10 cellular contexts compared by ENCODE assay signal in the genomic region with DNA sequence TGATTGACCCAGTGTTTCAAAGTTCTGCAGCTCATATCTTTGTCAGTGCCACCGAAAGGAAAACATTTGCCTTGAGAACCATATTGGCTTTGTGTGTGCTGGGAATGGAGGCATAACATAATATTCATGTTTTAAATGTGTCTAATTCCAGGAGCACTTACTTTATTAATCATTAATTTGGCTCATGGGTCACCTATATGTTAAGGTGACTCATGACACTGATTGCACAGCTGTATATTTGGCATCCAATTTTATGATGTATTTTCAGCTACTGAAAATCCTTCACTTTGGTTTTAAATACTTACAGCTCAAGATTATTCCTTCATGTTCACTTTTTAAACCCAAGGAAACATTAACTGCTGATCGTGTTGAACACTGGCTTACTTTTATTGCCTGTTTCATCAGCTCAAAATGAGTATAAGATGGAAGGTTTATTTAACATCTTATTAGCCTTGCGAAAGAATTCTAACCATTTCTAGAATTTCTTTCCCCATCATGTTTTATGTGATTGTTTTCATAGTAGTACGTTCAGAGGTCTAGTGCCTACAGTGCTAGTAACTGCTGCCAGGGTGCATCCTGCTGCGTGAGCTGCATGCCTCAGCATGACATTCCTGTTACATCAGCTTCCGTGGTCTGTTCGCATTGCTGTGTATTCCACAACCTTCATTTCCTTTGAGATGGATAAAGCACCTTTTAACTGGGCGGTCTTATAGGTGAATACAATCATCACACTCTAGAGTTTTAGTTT.
DNase-seq lines count a peak whose midpoint lies in the region; ATAC-seq, FAIRE-seq and TF ChIP-seq lines count a peak whose summit lies in the region.
"Had no signal": no experiment of that assay in that cellular context is flagged by ENCODE, and none has a peak within 500 bp of the region (broad histone marks: within the 10 kb centered on the region; RNA-seq: fewer than 3 reads in every experiment).

No MANE protein-coding gene starts in this region.

- peak; percentile 88 for DNase-seq in HCEC 1CT
- peak; percentile 95 for DNase-seq in amniotic epithelial cell (ENCODE audit: low read depth)
- DNase-seq in foreskin keratinocyte = peak; percentile 82 to 91
- peak; percentile 31 for DNase-seq in small intestine
- no peak for DNase-seq in activated T-cell treated with anti-CD3 and anti-CD28 coated beads for 4 hours
- no peak for DNase-seq in BE2C
- DNase-seq in NCI-H2081 treated with DMSO at 0.1 percent for 48 hours (lab: John Stamatoyannopoulos, UW) = no peak
- no peak for DNase-seq in germinal center (ENCODE audit: low spot score)
- DNase-seq: activated effector memory CD4-positive, alpha-beta T cell treated with Interleukin-2 at 50 U/mL for 16 hours; NCI-H526 treated with DMSO at 0.1 percent for 48 hours had no signal

- peak; percentile 98 for ATAC-seq in foreskin keratinocyte

- 84 to 89% (median 88%) methylated on average over 8 of the region's 8 CpGs for WGBS in small intestine, 3 donors

- H3K27ac ChIP-seq in foreskin keratinocyte (peak overlapping the region; percentile 65), small intestine (ENCODE audit: low read depth in 1 of 2, low read length in 1 of 2) (no peak overlapping the region)

- H3K9me3 ChIP-seq in small intestine (ENCODE audit: control insufficient read depth, low read depth) (no peaks in the 10 kb centered on the region), BE2C (no peaks in the 10 kb centered on the region)

- H3K4me3 ChIP-seq in small intestine (ENCODE audit: low read depth in 1 of 2, low read length in 2 of 2) (no peak overlapping the region), BE2C (ENCODE audit: low read depth, low read length) (no peak overlapping the region)

- H3K4me1 ChIP-seq in foreskin keratinocyte (peaks cover 9% of the 10 kb centered on the region), small intestine (ENCODE audit: control insufficient read depth in 2 of 2, insufficient read depth in 1 of 2, low read depth in 1 of 2, low read length in 1 of 2) (no peaks in the 10 kb centered on the region), BE2C (no peaks in the 10 kb centered on the region)

- peaks cover 6 to 13% of the 10 kb centered on the region in 2 donors for H3K36me3 ChIP-seq in small intestine (ENCODE audit: control insufficient read depth in 2 of 2, insufficient read depth in 2 of 2, low read length in 2 of 2)
- peaks cover 3% of the 10 kb centered on the region for H3K36me3 ChIP-seq in BE2C

- H3K27me3 ChIP-seq in foreskin keratinocyte (no peaks in the 10 kb centered on the region), small intestine (ENCODE audit: control insufficient read depth in 2 of 2, insufficient read depth in 2 of 2, low read length in 2 of 2) (no peaks in the 10 kb centered on the region), BE2C (no peaks in the 10 kb centered on the region)

- no peak for FAIRE-seq in small intestine (lab: Jason Lieb, UNC)

- TF ChIP-seq CTCF in foreskin keratinocyte (conservative IDR thresholded peaks at IDR 0.05) = peak; percentile 19
- TF ChIP-seq CTCF in BE2C (IDR thresholded peaks at IDR 0.05; ENCODE audit: low read depth, low read length) = no peak

Comparison
In these comparisons a context has a peak if more than half of its experiments do, and no peak if none do; other contexts are left out.
1. DNase-seq: peak in HCEC 1CT (single experiment), amniotic epithelial cell (single experiment), foreskin keratinocyte (2 of 2) and small intestine (single experiment); none in activated T-cell treated with anti-CD3 and anti-CD28 coated beads for 4 hours (single experiment), BE2C (single experiment), NCI-H2081 treated with DMSO at 0.1 percent for 48 hours (single experiment) and germinal center (single experiment).